1 cellular context compared by ENCODE assay signal in genomic region chr11:64341851-64342791, GRCh38.
TF ChIP-seq lines count a peak whose summit lies in the region.

No MANE protein-coding gene starts in this region.

TF ChIP-seq in GM12878, 131 proteins besides CTCF, POLR2A, EP300 and RAD21:
- TF ChIP-seq NR2C1 (IDR thresholded peaks at IDR 0.05) = peak; percentile 55
- TF ChIP-seq YY1 (IDR thresholded peaks at IDR 0.05; ENCODE audit: low read depth, low read length) = no peak
- no peak for TF ChIP-seq SREBF2 (IDR thresholded peaks at IDR 0.05; ENCODE audit: low read length)
- TF ChIP-seq CBFB (IDR thresholded peaks at IDR 0.05; ENCODE audit: low read depth) = no peak
- TF ChIP-seq IKZF1 (conservative IDR thresholded peaks at IDR 0.05) = 0 out of 2 replicates have a peak, but pooled peaks have one; percentile 35
- TF ChIP-seq, protein P1, sequence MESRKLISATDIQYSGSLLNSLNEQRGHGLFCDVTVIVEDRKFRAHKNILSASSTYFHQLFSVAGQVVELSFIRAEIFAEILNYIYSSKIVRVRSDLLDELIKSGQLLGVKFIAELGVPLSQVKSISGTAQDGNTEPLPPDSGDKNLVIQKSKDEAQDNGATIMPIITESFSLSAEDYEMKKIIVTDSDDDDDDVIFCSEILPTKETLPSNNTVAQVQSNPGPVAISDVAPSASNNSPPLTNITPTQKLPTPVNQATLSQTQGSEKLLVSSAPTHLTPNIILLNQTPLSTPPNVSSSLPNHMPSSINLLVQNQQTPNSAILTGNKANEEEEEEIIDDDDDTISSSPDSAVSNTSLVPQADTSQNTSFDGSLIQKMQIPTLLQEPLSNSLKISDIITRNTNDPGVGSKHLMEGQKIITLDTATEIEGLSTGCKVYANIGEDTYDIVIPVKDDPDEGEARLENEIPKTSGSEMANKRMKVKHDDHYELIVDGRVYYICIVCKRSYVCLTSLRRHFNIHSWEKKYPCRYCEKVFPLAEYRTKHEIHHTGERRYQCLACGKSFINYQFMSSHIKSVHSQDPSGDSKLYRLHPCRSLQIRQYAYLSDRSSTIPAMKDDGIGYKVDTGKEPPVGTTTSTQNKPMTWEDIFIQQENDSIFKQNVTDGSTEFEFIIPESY (IDR thresholded peaks at IDR 0.05) = peak; percentile 62; the same call in 1 of the 2 replicates
- no peak for TF ChIP-seq BCL3 (IDR thresholded peaks at IDR 0.05; ENCODE audit: borderline replicate concordance, insufficient read depth, low read depth, low read length, poor library complexity, severe bottlenecking)
- TF ChIP-seq RBBP5 (conservative IDR thresholded peaks at IDR 0.05) = no peak
- TF ChIP-seq YBX1 (IDR thresholded peaks at IDR 0.05) = no peak
- no peak for TF ChIP-seq SRF (IDR thresholded peaks at IDR 0.05; ENCODE audit: low read depth in 2 of 2, low read length in 2 of 2)
- no peak for TF ChIP-seq PML (IDR thresholded peaks at IDR 0.05; ENCODE audit: low read length)
- no peak for TF ChIP-seq GABPA (IDR thresholded peaks at IDR 0.05; ENCODE audit: low read depth)
- no peak for TF ChIP-seq TAF1 (IDR thresholded peaks at IDR 0.05; ENCODE audit: borderline replicate concordance, low read depth, low read length)
- TF ChIP-seq RAD51 (IDR thresholded peaks at IDR 0.05) = no peak
- TF ChIP-seq FOXK2 (IDR thresholded peaks at IDR 0.05) = no peak
- TF ChIP-seq CREB1 (IDR thresholded peaks at IDR 0.05; ENCODE audit: low read depth) = no peak
- no peak for TF ChIP-seq GATAD2B (conservative IDR thresholded peaks at IDR 0.05; ENCODE audit: low read depth)
- TF ChIP-seq NR2F1 (conservative IDR thresholded peaks at IDR 0.05) = 0 out of 2 replicates have a peak, but pooled peaks have one; percentile 19
- TF ChIP-seq TCF12 (IDR thresholded peaks at IDR 0.05; ENCODE audit: low read depth, low read length) = peak; percentile 65; the same call in 1 of the 2 replicates
- TF ChIP-seq RB1 (IDR thresholded peaks at IDR 0.05; ENCODE audit: borderline replicate concordance) = no peak
- TF ChIP-seq EGR1 (IDR thresholded peaks at IDR 0.05; ENCODE audit: borderline replicate concordance in 1 of 2, low read depth in 2 of 2, low read length in 2 of 2) = 0 out of 3 replicates have a peak, but pooled peaks of 1 of the 2 experiments have one; percentile 31
- TF ChIP-seq BHLHE40 (IDR thresholded peaks at IDR 0.05; ENCODE audit: borderline replicate concordance in 1 of 2, low read depth in 2 of 2, low read length in 1 of 2) = peak in 1 of 2 experiments; percentile 43; a peak in 2 of 4 replicates
- 0 out of 2 replicates have a peak, but pooled peaks have one; percentile 8 for TF ChIP-seq HDGF (IDR thresholded peaks at IDR 0.05)
- TF ChIP-seq, protein P2, sequence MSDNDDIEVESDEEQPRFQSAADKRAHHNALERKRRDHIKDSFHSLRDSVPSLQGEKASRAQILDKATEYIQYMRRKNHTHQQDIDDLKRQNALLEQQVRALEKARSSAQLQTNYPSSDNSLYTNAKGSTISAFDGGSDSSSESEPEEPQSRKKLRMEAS (IDR thresholded peaks at IDR 0.05; ENCODE audit: low read depth, low read length) = no peak
- TF ChIP-seq STAT3 (IDR thresholded peaks at IDR 0.05; ENCODE audit: low read depth, low read length) = no peak
